1 cellular context compared by ENCODE assay signal in the genomic region with DNA sequence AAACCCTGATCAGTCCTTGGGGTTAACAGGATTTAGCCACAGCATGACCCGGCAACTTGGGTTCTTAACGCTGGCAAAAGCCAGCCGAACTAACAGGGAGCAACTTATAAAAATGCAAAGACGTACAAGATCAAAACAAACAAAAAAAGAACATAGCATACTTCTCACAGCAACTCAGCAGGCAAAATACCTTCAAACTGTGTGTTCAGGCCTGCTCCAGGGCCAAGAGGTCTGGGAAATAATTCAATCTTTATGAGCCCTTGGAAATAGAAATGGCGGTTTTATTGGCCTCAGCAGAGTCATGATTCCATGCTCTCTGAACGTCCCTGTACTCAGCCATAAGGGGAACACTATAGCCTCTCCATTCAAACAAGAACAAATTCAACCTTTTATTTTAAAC.
TF ChIP-seq lines count a peak whose summit lies in the region.

No MANE protein-coding gene starts in this region.

TF ChIP-seq in GM12878, 131 proteins besides CTCF, POLR2A, EP300 and RAD21 (continued from another document):
- TF ChIP-seq, protein P1, sequence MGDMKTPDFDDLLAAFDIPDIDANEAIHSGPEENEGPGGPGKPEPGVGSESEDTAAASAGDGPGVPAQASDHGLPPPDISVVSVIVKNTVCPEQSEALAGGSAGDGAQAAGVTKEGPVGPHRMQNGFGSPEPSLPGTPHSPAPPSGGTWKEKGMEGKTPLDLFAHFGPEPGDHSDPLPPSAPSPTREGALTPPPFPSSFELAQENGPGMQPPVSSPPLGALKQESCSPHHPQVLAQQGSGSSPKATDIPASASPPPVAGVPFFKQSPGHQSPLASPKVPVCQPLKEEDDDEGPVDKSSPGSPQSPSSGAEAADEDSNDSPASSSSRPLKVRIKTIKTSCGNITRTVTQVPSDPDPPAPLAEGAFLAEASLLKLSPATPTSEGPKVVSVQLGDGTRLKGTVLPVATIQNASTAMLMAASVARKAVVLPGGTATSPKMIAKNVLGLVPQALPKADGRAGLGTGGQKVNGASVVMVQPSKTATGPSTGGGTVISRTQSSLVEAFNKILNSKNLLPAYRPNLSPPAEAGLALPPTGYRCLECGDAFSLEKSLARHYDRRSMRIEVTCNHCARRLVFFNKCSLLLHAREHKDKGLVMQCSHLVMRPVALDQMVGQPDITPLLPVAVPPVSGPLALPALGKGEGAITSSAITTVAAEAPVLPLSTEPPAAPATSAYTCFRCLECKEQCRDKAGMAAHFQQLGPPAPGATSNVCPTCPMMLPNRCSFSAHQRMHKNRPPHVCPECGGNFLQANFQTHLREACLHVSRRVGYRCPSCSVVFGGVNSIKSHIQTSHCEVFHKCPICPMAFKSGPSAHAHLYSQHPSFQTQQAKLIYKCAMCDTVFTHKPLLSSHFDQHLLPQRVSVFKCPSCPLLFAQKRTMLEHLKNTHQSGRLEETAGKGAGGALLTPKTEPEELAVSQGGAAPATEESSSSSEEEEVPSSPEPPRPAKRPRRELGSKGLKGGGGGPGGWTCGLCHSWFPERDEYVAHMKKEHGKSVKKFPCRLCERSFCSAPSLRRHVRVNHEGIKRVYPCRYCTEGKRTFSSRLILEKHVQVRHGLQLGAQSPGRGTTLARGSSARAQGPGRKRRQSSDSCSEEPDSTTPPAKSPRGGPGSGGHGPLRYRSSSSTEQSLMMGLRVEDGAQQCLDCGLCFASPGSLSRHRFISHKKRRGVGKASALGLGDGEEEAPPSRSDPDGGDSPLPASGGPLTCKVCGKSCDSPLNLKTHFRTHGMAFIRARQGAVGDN (IDR thresholded peaks at IDR 0.05), result no peak
- TF ChIP-seq IKZF1 (conservative IDR thresholded peaks at IDR 0.05), result no peak
- no peak for TF ChIP-seq TBL1XR1 (IDR thresholded peaks at IDR 0.05; ENCODE audit: low read depth, low read length)
